Comparison of ENCODE assay signal across 12 cellular contexts in genomic region chr7:66769833-66770512, GRCh38. TPM values are rescaled to one million over a fixed set of nuclear protein-coding genes. Genes with fewer than 3 reads are reported as not detected.
A peak's percentile ranks its signal among the peaks of the same experiment; 100 is the strongest.
DNase-seq lines count a peak whose midpoint lies in the region; ATAC-seq and TF ChIP-seq lines count a peak whose summit lies in the region.
"Had no signal": no experiment of that assay in that cellular context is flagged by ENCODE, and none has a peak within 500 bp of the region (broad histone marks: within the 10 kb centered on the region; RNA-seq: fewer than 3 reads in every experiment).

No MANE protein-coding gene starts in this region.

- no peak overlapping the region for H3K4me3 ChIP-seq in SK-N-SH (ENCODE audit: low read depth in 2 of 2, low read length in 1 of 2)

- peak overlapping the region; percentile 0; the same call in 1 of the 2 replicates for H3K4me2 ChIP-seq in SK-N-SH

- H3K36me3 Mint-ChIP-seq in effector memory CD8-positive, alpha-beta T cell (ENCODE audit: insufficient read depth): peaks cover 31% of the 10 kb centered on the region
- H3K36me3 Mint-ChIP-seq in natural killer cell treated with Interleukin-12 subunit alpha and Interleukin-12 subunit beta and Interleukin-15 and Interleukin-18, amount 100 ng/mL, for 72 hours: peaks cover 6% of the 10 kb centered on the region

- no peak overlapping the region for H3K4me3 Mint-ChIP-seq in effector memory CD8-positive, alpha-beta T cell
- H3K4me3 Mint-ChIP-seq in natural killer cell treated with Interleukin-12 subunit alpha and Interleukin-12 subunit beta and Interleukin-15 and Interleukin-18, amount 100 ng/mL, for 72 hours: peak overlapping the region; percentile 3
- H3K4me3 Mint-ChIP-seq: activated naive CD4-positive, alpha-beta T cell treated with anti-CD3 and anti-CD28 coated beads for 36 hours had no signal

- peaks cover 90% of the 10 kb centered on the region for H3K79me2 ChIP-seq in SK-N-SH (ENCODE audit: insufficient read depth)

- H3K27ac Mint-ChIP-seq in effector memory CD8-positive, alpha-beta T cell: peak overlapping the region; percentile 13 to 74
- peak overlapping the region; percentile 14 to 40 for H3K27ac Mint-ChIP-seq in natural killer cell treated with Interleukin-12 subunit alpha and Interleukin-12 subunit beta and Interleukin-15 and Interleukin-18, amount 100 ng/mL, for 72 hours
- H3K27ac Mint-ChIP-seq: activated naive CD4-positive, alpha-beta T cell treated with anti-CD3 and anti-CD28 coated beads for 36 hours had no signal

- CTCF ChIA-PET in SK-N-SH (lab: Yijun Ruan, JAX): interaction anchor here (1.2 kb wide), 1 partner anchor 213 kb away, joined by 3 read pairs; no protein-coding TSS in a partner anchor

- no peak for TF ChIP-seq EP300 in SK-N-SH (IDR thresholded peaks at IDR 0.05; ENCODE audit: borderline replicate concordance in 1 of 2, low read depth in 1 of 2, low read length in 1 of 2)

- ATAC-seq in SK-N-SH treated with all-trans-retinoic acid at 6 μM for 48 hours (no peak), HG03469 (IDR thresholded peaks at IDR 0.05; ENCODE audit: unreplicated experiment) (no peak)
- no peak for ATAC-seq in effector memory CD8-positive, alpha-beta T cell (replicated peaks)
- ATAC-seq in natural killer cell treated with Interleukin-12 subunit alpha and Interleukin-12 subunit beta and Interleukin-15 and Interleukin-18, amount 100 ng/mL, for 72 hours: no peak

- H3K9me2 ChIP-seq in SK-N-SH: no peaks in the 10 kb centered on the region

- peaks cover 23 to 35% of the 10 kb centered on the region in 2 donors for H3K4me1 Mint-ChIP-seq in effector memory CD8-positive, alpha-beta T cell (ENCODE audit: low read depth in 2 of 2)
- peaks cover 34 to 38% of the 10 kb centered on the region in 2 donors for H3K4me1 Mint-ChIP-seq in natural killer cell treated with Interleukin-12 subunit alpha and Interleukin-12 subunit beta and Interleukin-15 and Interleukin-18, amount 100 ng/mL, for 72 hours (ENCODE audit: low read depth in 2 of 2)

- H3K27ac ChIP-seq in SK-N-SH (ENCODE audit: low read depth in 2 of 2, low read length in 1 of 2): peak overlapping the region in 1 of 2 experiments; percentile 1; a peak in 1 of 4 replicates
- H3K27ac ChIP-seq: 22Rv1 had no signal

- TF ChIP-seq RAD21 in SK-N-SH (IDR thresholded peaks at IDR 0.05; ENCODE audit: low read length): no peak

- 97% methylated on average over 5 of the region's 5 CpGs for WGBS in SK-N-SH (ENCODE audit: low lambda C conversion rate)

- TF ChIP-seq CTCF in SK-N-SH (IDR thresholded peaks at IDR 0.05): no peak

- H3K9me3 Mint-ChIP-seq in effector memory CD8-positive, alpha-beta T cell: no peaks in the 10 kb centered on the region
- H3K9me3 Mint-ChIP-seq in natural killer cell treated with Interleukin-12 subunit alpha and Interleukin-12 subunit beta and Interleukin-15 and Interleukin-18, amount 100 ng/mL, for 72 hours: no peaks in the 10 kb centered on the region
- H3K9me3 Mint-ChIP-seq: activated naive CD4-positive, alpha-beta T cell treated with anti-CD3 and anti-CD28 coated beads for 36 hours had no signal

- H3K9me3 ChIP-seq in SK-N-SH: no peaks in the 10 kb centered on the region

- H3K4me1 ChIP-seq in SK-N-SH (ENCODE audit: control insufficient read depth in 1 of 2, insufficient read depth in 2 of 2, low read depth in 1 of 2, low read length in 1 of 2): peaks cover 0 to 7% of the 10 kb centered on the region in 2 experiments; a peak in 3 of 4 replicates

- no peak overlapping the region for H3K9ac ChIP-seq in SK-N-SH

- POLR2A ChIA-PET in SK-N-SH (lab: Yijun Ruan, JAX): no interaction called here

- no peak overlapping the region for H2AFZ ChIP-seq in SK-N-SH (ENCODE audit: low read depth)

- no peaks in the 10 kb centered on the region for H3K27me3 Mint-ChIP-seq in effector memory CD8-positive, alpha-beta T cell
- H3K27me3 Mint-ChIP-seq in natural killer cell treated with Interleukin-12 subunit alpha and Interleukin-12 subunit beta and Interleukin-15 and Interleukin-18, amount 100 ng/mL, for 72 hours: no peaks in the 10 kb centered on the region

- peaks cover 11% of the 10 kb centered on the region for H3F3A ChIP-seq in SK-N-SH (replicated peaks; ENCODE audit: insufficient read depth)

- H3K27me3 ChIP-seq in SK-N-SH (ENCODE audit: insufficient read depth): no peaks in the 10 kb centered on the region

- peaks cover 13 to 47% of the 10 kb centered on the region in 2 experiments for H3K36me3 ChIP-seq in SK-N-SH (replicated peaks in 1 of 2; ENCODE audit: control insufficient read depth in 1 of 2, insufficient read depth in 2 of 2, low read length in 1 of 2)

- H4K20me1 ChIP-seq in SK-N-SH (ENCODE audit: insufficient read depth): peaks cover 70% of the 10 kb centered on the region

- DNase-seq in SK-N-SH (no peak), HCEC 1CT (peak; percentile 12), NCI-H510A treated with DMSO at 0.1 percent for 48 hours (lab: John Stamatoyannopoulos, UW) (no peak), T1000 (lab: John Stamatoyannopoulos, UW) (no peak)
- no peak for DNase-seq in effector memory CD8-positive, alpha-beta T cell
- no peak for DNase-seq in natural killer cell treated with Interleukin-12 subunit alpha and Interleukin-12 subunit beta and Interleukin-15 and Interleukin-18, amount 100 ng/mL, for 72 hours (ENCODE audit: low spot score)
- DNase-seq: activated CD4-positive, alpha-beta T cell treated with anti-CD3 and anti-CD28 coated beads for 48 hours; activated naive CD4-positive, alpha-beta T cell treated with anti-CD3 and anti-CD28 coated beads for 36 hours; foreskin melanocyte had no signal

TF ChIP-seq in SK-N-SH, 30 proteins besides CTCF, POLR2A, EP300 and RAD21 (continues in another document):
- TF ChIP-seq PBX3 (IDR thresholded peaks at IDR 0.05): no peak
- TF ChIP-seq RCOR1 (IDR thresholded peaks at IDR 0.05; ENCODE audit: low read length): no peak
- TF ChIP-seq YY1 (IDR thresholded peaks at IDR 0.05; ENCODE audit: low read depth): no peak
- TF ChIP-seq EZH2phosphoT487 (IDR thresholded peaks at IDR 0.05; ENCODE audit: borderline replicate concordance, low read depth): no peak
- TF ChIP-seq MEF2A (IDR thresholded peaks at IDR 0.05; ENCODE audit: borderline replicate concordance, low read depth): no peak
- no peak for TF ChIP-seq RXRA (IDR thresholded peaks at IDR 0.05; ENCODE audit: borderline replicate concordance, low read depth)
- TF ChIP-seq, protein P1, sequence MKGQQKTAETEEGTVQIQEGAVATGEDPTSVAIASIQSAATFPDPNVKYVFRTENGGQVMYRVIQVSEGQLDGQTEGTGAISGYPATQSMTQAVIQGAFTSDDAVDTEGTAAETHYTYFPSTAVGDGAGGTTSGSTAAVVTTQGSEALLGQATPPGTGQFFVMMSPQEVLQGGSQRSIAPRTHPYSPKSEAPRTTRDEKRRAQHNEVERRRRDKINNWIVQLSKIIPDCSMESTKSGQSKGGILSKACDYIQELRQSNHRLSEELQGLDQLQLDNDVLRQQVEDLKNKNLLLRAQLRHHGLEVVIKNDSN (IDR thresholded peaks at IDR 0.05; ENCODE audit: borderline replicate concordance, low read depth): no peak

TF ChIP-seq in SK-N-SH treated with all-trans-retinoic acid at 6 μM for 48 hours, 23 proteins besides CTCF, POLR2A, EP300 and RAD21 (continues in another document):
- TF ChIP-seq ZNF8 (CRISPR knock-in tag; IDR thresholded peaks at IDR 0.05): no peak
- no peak for TF ChIP-seq ISL1 (CRISPR knock-in tag; IDR thresholded peaks at IDR 0.05)
- TF ChIP-seq CSRNP3 (CRISPR knock-in tag; IDR thresholded peaks at IDR 0.05): no peak
- TF ChIP-seq CSDC2 (CRISPR knock-in tag; IDR thresholded peaks at IDR 0.05): no peak
- no peak for TF ChIP-seq SNAI2 (CRISPR knock-in tag; IDR thresholded peaks at IDR 0.05)
- no peak for TF ChIP-seq ARNTL (CRISPR knock-in tag; IDR thresholded peaks at IDR 0.05; ENCODE audit: borderline replicate concordance, low read depth)
- TF ChIP-seq ESRRG (CRISPR knock-in tag; IDR thresholded peaks at IDR 0.05): no peak
- TF ChIP-seq TCF4 (CRISPR knock-in tag; IDR thresholded peaks at IDR 0.05; ENCODE audit: borderline replicate concordance): no peak
- TF ChIP-seq, protein P2, sequence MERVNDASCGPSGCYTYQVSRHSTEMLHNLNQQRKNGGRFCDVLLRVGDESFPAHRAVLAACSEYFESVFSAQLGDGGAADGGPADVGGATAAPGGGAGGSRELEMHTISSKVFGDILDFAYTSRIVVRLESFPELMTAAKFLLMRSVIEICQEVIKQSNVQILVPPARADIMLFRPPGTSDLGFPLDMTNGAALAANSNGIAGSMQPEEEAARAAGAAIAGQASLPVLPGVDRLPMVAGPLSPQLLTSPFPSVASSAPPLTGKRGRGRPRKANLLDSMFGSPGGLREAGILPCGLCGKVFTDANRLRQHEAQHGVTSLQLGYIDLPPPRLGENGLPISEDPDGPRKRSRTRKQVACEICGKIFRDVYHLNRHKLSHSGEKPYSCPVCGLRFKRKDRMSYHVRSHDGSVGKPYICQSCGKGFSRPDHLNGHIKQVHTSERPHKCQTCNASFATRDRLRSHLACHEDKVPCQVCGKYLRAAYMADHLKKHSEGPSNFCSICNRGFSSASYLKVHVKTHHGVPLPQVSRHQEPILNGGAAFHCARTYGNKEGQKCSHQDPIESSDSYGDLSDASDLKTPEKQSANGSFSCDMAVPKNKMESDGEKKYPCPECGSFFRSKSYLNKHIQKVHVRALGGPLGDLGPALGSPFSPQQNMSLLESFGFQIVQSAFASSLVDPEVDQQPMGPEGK (CRISPR knock-in tag; IDR thresholded peaks at IDR 0.05; ENCODE audit: borderline replicate concordance): no peak
- no peak for TF ChIP-seq TOX (CRISPR knock-in tag; IDR thresholded peaks at IDR 0.05; ENCODE audit: borderline replicate concordance)
- TF ChIP-seq GLIS3 (CRISPR knock-in tag; IDR thresholded peaks at IDR 0.05): no peak
- TF ChIP-seq ZFP3 (CRISPR knock-in tag; IDR thresholded peaks at IDR 0.05): no peak

RNA-seq across cellular contexts. Expression of gene RABGEF1, which starts 29.4 kb away (rescaled TPM):
- polyA plus RNA-seq in SK-N-SH (2012; rRNA removed): 25.6 and 32.4 TPM in 2 replicates
- polyA plus RNA-seq in SK-N-SH (2012; cell fraction: cytosol; rRNA removed): 28.9 and 29.1 TPM in 2 replicates
- polyA plus RNA-seq in SK-N-SH (2012; cell fraction: nucleus; rRNA removed): 56.5 and 68.8 TPM in 2 replicates
- 10 to 100 TPM; 33.2 to 44.8 TPM for total RNA-seq in natural killer cell treated with Interleukin-12 subunit alpha and Interleukin-12 subunit beta and Interleukin-15 and Interleukin-18, amount 100 ng/mL, for 72 hours
